Comparison of ENCODE assay signal across 17 cellular contexts in the genomic region with DNA sequence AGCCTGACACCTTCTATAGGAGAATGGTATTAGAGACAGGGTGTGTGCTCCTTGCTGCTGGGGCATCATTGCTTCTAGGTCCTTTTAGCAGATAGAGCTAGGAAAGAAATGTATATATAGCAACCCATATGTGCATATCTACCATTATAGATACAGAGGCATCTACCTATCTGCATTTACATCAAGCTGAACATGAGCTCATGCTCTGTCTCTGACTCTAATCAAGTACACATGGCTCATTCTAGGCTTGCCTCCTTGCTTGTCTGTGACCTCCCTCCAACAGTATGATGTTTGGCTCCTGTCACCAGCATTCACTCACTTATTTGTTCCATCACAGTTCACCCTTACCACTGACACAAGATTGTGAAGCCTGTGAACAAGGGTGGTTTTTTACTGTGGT.
A peak's percentile ranks its signal among the peaks of the same experiment; 100 is the strongest.
DNase-seq lines count a peak whose midpoint lies in the region; ATAC-seq and TF ChIP-seq lines count a peak whose summit lies in the region.
"Had no signal": no experiment of that assay in that cellular context is flagged by ENCODE, and none has a peak within 500 bp of the region (broad histone marks: within the 10 kb centered on the region; RNA-seq: fewer than 3 reads in every experiment).

No MANE protein-coding gene starts in this region.

- TF ChIP-seq CTCF in C4-2B (conservative IDR thresholded peaks at IDR 0.05), result no peak
- no peak for TF ChIP-seq CTCF in HFFc6 (IDR thresholded peaks at IDR 0.05)

- H3K9ac ChIP-seq in HUES48 (ENCODE audit: low read depth, low read length), result no peak overlapping the region

- H3K4me1 Mint-ChIP-seq in activated naive CD8-positive, alpha-beta T cell treated with anti-CD3 and anti-CD28 coated beads for 36 hours, result peaks cover 11% of the 10 kb centered on the region
- peaks cover 9 to 34% (median 19%) of the 10 kb centered on the region in 4 donors for H3K4me1 Mint-ChIP-seq in naive thymus-derived CD8-positive, alpha-beta T cell
- peaks cover 10% of the 10 kb centered on the region for H3K4me1 Mint-ChIP-seq in HFFc6 (ENCODE audit: low read depth)
- H3K4me1 Mint-ChIP-seq: B cell had no signal

- H3K4me1 ChIP-seq in HUES48 (ENCODE audit: control insufficient read depth, insufficient read depth, low read length) (peaks cover 32% of the 10 kb centered on the region), SJCRH30 (0 out of 2 replicates have a peak, but pooled peaks cover 2% of the 10 kb centered on the region)

- H3K9me3 Mint-ChIP-seq in activated naive CD8-positive, alpha-beta T cell treated with anti-CD3 and anti-CD28 coated beads for 36 hours, result peaks cover 11% of the 10 kb centered on the region
- H3K9me3 Mint-ChIP-seq in naive thymus-derived CD8-positive, alpha-beta T cell, result peaks cover 4 to 23% (median 11%) of the 10 kb centered on the region in 9 donors
- no peaks in the 10 kb centered on the region for H3K9me3 Mint-ChIP-seq in HFFc6
- H3K9me3 Mint-ChIP-seq: GM23338 had no signal

- peaks cover 43% of the 10 kb centered on the region for H3K36me3 Mint-ChIP-seq in activated naive CD8-positive, alpha-beta T cell treated with anti-CD3 and anti-CD28 coated beads for 36 hours
- H3K36me3 Mint-ChIP-seq in naive thymus-derived CD8-positive, alpha-beta T cell, result peaks cover 21 to 51% (median 40%) of the 10 kb centered on the region in 3 donors
- peaks cover 10% of the 10 kb centered on the region; the same call in 1 of the 2 replicates for H3K36me3 Mint-ChIP-seq in HFFc6 (ENCODE audit: low read depth)

- H3K27me3 ChIP-seq in HUES48 (ENCODE audit: control insufficient read depth, insufficient read depth, low read length), result peaks cover 9% of the 10 kb centered on the region
- no peaks in the 10 kb centered on the region for H3K27me3 ChIP-seq in SJCRH30

- no peak overlapping the region for H3K4me3 Mint-ChIP-seq in activated naive CD8-positive, alpha-beta T cell treated with anti-CD3 and anti-CD28 coated beads for 36 hours
- H3K4me3 Mint-ChIP-seq in naive thymus-derived CD8-positive, alpha-beta T cell, result no peak overlapping the region
- no peak overlapping the region for H3K4me3 Mint-ChIP-seq in HFFc6
- H3K4me3 Mint-ChIP-seq: B cell, GM23338 had no signal

- POLR2A ChIA-PET in naive thymus-derived CD8-positive, alpha-beta T cell (lab: Charles Lee), result interaction anchor here (0.6 to 1.4 kb wide), 2 partner anchors 11 to 60 kb away, joined by 3 to 4 read pairs; no protein-coding TSS in a partner anchor

- no peaks in the 10 kb centered on the region for H3K9me3 ChIP-seq in HUES48 (ENCODE audit: control insufficient read depth, insufficient read depth, low read length)
- H3K9me3 ChIP-seq in SJCRH30 (replicated peaks), result no peaks in the 10 kb centered on the region

- H3K36me3 ChIP-seq in HUES48 (ENCODE audit: control insufficient read depth, insufficient read depth, low read length) (no peaks in the 10 kb centered on the region), SJCRH30 (peaks cover 2% of the 10 kb centered on the region; the same call in 1 of the 2 replicates)

- H3K27ac ChIP-seq in C4-2B (peak overlapping the region; percentile 99), HUES48 (ENCODE audit: low read depth, low read length) (peak overlapping the region; percentile 5), SJCRH30 (no peak overlapping the region)

- H3K27ac Mint-ChIP-seq in activated naive CD8-positive, alpha-beta T cell treated with anti-CD3 and anti-CD28 coated beads for 36 hours, result peak overlapping the region; percentile 61
- H3K27ac Mint-ChIP-seq in naive thymus-derived CD8-positive, alpha-beta T cell, result peak overlapping the region in 8 of 10 donors; percentile 42 to 88 (median 83)
- H3K27ac Mint-ChIP-seq in HFFc6, result no peak overlapping the region
- H3K27ac Mint-ChIP-seq: B cell, GM23338 had no signal

- ATAC-seq in naive thymus-derived CD8-positive, alpha-beta T cell, result no peak
- ATAC-seq: K562, Right ventricle myocardium inferior had no signal

- no peak for DNase-seq in activated naive CD8-positive, alpha-beta T cell treated with anti-CD3 and anti-CD28 coated beads for 36 hours
- no peak for DNase-seq in naive thymus-derived CD8-positive, alpha-beta T cell
- DNase-seq in SJCRH30 (no peak), HFFc6 (no peak), GM19240 (ENCODE audit: insufficient read length, low spot score) (no peak)
- DNase-seq: DMS79, NCI-H1092 treated with DMSO at 0.1 percent for 48 hours, NCI-H146, NCI-H2081 treated with DMSO at 0.1 percent for 48 hours, NCI-H510A treated with DMSO at 0.1 percent for 48 hours, NCI-H774 had no signal

- no peak overlapping the region for H3K4me3 ChIP-seq in HUES48 (ENCODE audit: low read depth, low read length)
- no peak overlapping the region for H3K4me3 ChIP-seq in SJCRH30
- H3K4me3 ChIP-seq: GM23338, K562 had no signal

- no peaks in the 10 kb centered on the region for H3K27me3 Mint-ChIP-seq in activated naive CD8-positive, alpha-beta T cell treated with anti-CD3 and anti-CD28 coated beads for 36 hours
- H3K27me3 Mint-ChIP-seq in naive thymus-derived CD8-positive, alpha-beta T cell, result no peaks in the 10 kb centered on the region
- peaks cover 2% of the 10 kb centered on the region; the same call in 1 of the 2 replicates for H3K27me3 Mint-ChIP-seq in HFFc6 (ENCODE audit: insufficient read depth)
- H3K27me3 Mint-ChIP-seq: B cell had no signal
